ENCODE assay signal across 19 cellular contexts in the genomic region with DNA sequence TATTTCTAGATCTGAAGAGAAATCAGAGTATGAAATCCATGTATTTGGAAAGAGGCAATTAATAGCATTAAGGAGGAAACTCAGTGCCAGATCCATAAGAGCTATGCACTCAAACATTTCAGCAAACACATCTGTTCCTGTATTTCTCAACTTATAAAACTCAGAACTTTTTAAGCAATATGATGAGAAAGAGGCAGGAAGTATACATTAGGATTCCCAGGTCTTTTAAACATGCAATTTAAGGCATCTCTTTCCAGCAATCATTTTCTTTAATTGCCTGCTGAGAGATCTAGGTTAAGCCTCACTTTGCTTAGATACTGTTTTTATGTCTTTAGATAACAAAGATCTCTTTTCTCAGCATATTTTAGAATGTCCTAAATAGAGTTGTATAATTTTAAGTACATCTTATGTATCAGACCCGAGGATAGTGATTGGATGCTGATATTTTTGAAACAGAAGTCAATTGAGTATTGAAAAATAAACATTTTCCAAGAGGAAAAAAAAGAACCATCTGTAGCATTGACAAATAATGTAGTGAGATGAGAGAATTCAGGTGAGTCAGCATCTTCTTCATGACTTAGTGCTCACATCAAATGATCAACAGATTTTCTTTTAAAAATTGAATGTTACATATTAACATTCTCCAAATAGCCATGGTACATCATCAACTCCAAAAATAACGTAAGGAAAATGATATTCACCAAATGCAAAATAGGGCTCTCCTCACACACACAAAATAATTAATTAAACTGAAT.
"Had no signal": no experiment of that assay in that cellular context is flagged by ENCODE, and none has a peak within 500 bp of the region (broad histone marks: within the 10 kb centered on the region; RNA-seq: fewer than 3 reads in every experiment).

No MANE protein-coding gene starts in this region.

- H3K27me3 Mint-ChIP-seq: IgD-negative memory B cell had no signal

- H3K4me1 ChIP-seq: SJCRH30 had no signal

- H3K36me3 ChIP-seq: SJCRH30 had no signal

- H3K27ac ChIP-seq: RWPE1, SJCRH30 had no signal

- H3K9me3 ChIP-seq: SJCRH30 had no signal

- H3K4me3 Mint-ChIP-seq: IgD-negative memory B cell had no signal

- H3K4me3 ChIP-seq: SJCRH30 had no signal

- H3K27ac Mint-ChIP-seq: IgD-negative memory B cell had no signal

- ATAC-seq: Panc1, PC-3 had no signal

- H3K4me1 Mint-ChIP-seq: IgD-negative memory B cell had no signal

- DNase-seq: KBM-7, MV-4-11, NCI-H1048, NCI-H1105, NCI-H1417, NCI-H1436 treated with DMSO at 0.1 percent for 48 hours, NCI-H1694, NCI-H187 treated with DMSO at 0.1 percent for 48 hours, NCI-H2029 treated with DMSO at 0.1 percent for 48 hours, NCI-H2107, NCI-H2227 treated with DMSO at 0.1 percent for 48 hours, NCI-H526 treated with DMSO at 0.1 percent for 48 hours, NCI-H774, PC-3, SHP77 treated with DMSO at 0.1 percent for 48 hours, SJCRH30 had no signal

- H3K27me3 ChIP-seq: SJCRH30 had no signal
